Comparison of ENCODE assay signal across 15 cellular contexts in genomic region chr3:109382573-109382972, GRCh38.
"Had no signal": no experiment of that assay in that cellular context is flagged by ENCODE, and none has a peak within 500 bp of the region (broad histone marks: within the 10 kb centered on the region; RNA-seq: fewer than 3 reads in every experiment).

No MANE protein-coding gene starts in this region.

- H3K9me3 ChIP-seq: body of pancreas, left ventricle myocardium inferior, spleen had no signal

- H3K27me3 ChIP-seq: body of pancreas, spleen had no signal

- H3K4me1 ChIP-seq: body of pancreas, left ventricle myocardium inferior, spleen had no signal

- DNase-seq: activated CD4-positive, alpha-beta T cell treated with anti-CD3 and anti-CD28 coated beads, Interleukin-2, amount 10 ng/mL, durations not matched to agents 24 days and 14 days; activated CD4-positive, CD25-positive, alpha-beta regulatory T cell; activated CD8-positive, alpha-beta T cell treated with anti-CD3 and anti-CD28 coated beads for 36 hours; activated naive CD4-positive, alpha-beta T cell treated with Interleukin-2 at 50 U/mL for 16 hours; activated naive CD8-positive, alpha-beta T cell treated with anti-CD3 and anti-CD28 coated beads, Interleukin-2, amount 10 ng/mL, durations not matched to agents 7 days and 5 days; activated T-cell treated with anti-CD3 and anti-CD28 coated beads, Interleukin-2, amount 50 U/mL, for 24 hours; amygdala; body of pancreas; effector memory CD8-positive, alpha-beta T cell; left ventricle myocardium inferior; mammary epithelial cell; nephron progenitor cell; nucleus accumbens; spleen; stimulated activated naive B cell treated with anti-CD40 and anti-IgM and Interleukin-4, amounts not matched to agents 10 μg/mL and 1 μg/mL and 100 μg/mL, for 72 hours had no signal

- H3K36me3 ChIP-seq: left ventricle myocardium inferior, spleen had no signal

- H3K4me3 ChIP-seq: body of pancreas, left ventricle myocardium inferior, spleen had no signal

- H3K27ac ChIP-seq: body of pancreas, left ventricle myocardium inferior, spleen had no signal

- ATAC-seq: activated CD8-positive, alpha-beta T cell treated with anti-CD3 and anti-CD28 coated beads for 36 hours; body of pancreas; effector memory CD8-positive, alpha-beta T cell; stimulated activated naive B cell treated with anti-CD40 and anti-IgM and Interleukin-4, amounts not matched to agents 10 μg/mL and 1 μg/mL and 100 μg/mL, for 72 hours had no signal
